In the genomic region with DNA sequence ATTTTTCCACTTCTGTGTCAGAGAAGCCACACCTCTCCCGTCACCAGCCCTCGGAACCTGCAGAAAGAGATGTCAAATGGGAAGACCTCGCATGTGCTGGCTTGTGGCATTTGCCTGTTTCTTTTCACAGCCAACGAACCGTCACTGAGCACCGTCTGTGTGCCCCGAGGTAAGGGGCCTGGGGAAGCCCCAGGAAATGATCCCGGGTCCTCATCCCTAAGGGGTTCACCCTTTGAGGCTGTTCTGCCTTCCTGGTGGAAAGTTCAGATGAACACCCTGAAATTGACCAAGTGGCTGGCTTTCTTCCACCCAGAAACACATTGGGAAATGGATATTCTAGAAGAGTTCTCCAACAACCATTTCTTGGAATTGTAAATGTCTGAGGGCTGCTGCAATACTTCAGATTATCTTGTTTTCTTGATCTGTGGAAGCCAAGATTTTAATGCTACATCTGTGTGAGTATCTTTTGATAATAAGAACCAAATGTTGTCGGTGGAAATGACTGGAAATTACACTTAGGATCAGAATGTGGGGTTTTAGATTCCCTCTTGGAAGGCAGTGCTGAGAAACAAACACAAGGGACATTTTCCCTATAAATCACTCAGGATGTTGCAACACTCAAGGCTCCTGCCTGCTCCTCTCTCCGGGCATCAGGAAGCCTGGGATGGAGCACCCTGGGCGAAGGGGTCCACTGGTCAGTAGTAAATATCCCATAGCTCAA, we compare ENCODE assay signal across 13 cellular contexts. TPM values are rescaled to one million over a fixed set of nuclear protein-coding genes. Genes with fewer than 3 reads are reported as not detected.
DNase-seq lines count a peak whose midpoint lies in the region; ATAC-seq, FAIRE-seq and TF ChIP-seq lines count a peak whose summit lies in the region.
"Had no signal": no experiment of that assay in that cellular context is flagged by ENCODE, and none has a peak within 500 bp of the region (broad histone marks: within the 10 kb centered on the region; RNA-seq: fewer than 3 reads in every experiment).

No MANE protein-coding gene starts in this region.

- ATAC-seq in pancreas (peak in 3 of 4 donors; percentile 48 to 54 (median 48)), GM19351 (IDR thresholded peaks at IDR 0.05; ENCODE audit: unreplicated experiment) (no peak)
- no peak for ATAC-seq in activated T-helper 17 cell treated with anti-CD3 and anti-CD28 coated beads, Interleukin-2, amount 50 U/mL, for 72 hours (replicated peaks)
- no peak for ATAC-seq in stimulated activated effector memory CD8-positive, alpha-beta T cell treated with anti-CD3 and anti-CD28 coated beads, Interleukin-12 subunit alpha, Interleukin-12 subunit beta, amount 100 ng/mL, for 72 hours

- POLR2A ChIA-PET in AG04450 (lab: Yijun Ruan, JAX) (interaction anchor here (0.6 to 1.9 kb wide), 4 partner anchors 10 to 67 kb away, joined by 3 to 6 read pairs (median 4); no protein-coding TSS in a partner anchor), RWPE1 (lab: Yijun Ruan, JAX; ENCODE audit: low non-redundant PET) (no interaction called here)

- intact Hi-C loops in pancreas (cut with DNase I), result no loop called here

- no peak for TF ChIP-seq CTCF in AG04450 (IDR thresholded peaks at IDR 0.05; ENCODE audit: low read depth, low read length)
- no peak for TF ChIP-seq CTCF in RWPE1 (conservative IDR thresholded peaks at IDR 0.05; ENCODE audit: low read depth)
- no peak for TF ChIP-seq CTCF in pancreas (IDR thresholded peaks at IDR 0.05)

- H3K9me3 ChIP-seq in AG04450 (ENCODE audit: control insufficient read depth, insufficient read depth, low read length), result no peaks in the 10 kb centered on the region
- H3K9me3 ChIP-seq in pancreas, result no peaks in the 10 kb centered on the region
- H3K9me3 ChIP-seq: MG63 had no signal

- no peaks in the 10 kb centered on the region for H3K36me3 ChIP-seq in pancreas
- H3K36me3 ChIP-seq: MG63 had no signal

- no peak overlapping the region for H3K4me3 Mint-ChIP-seq in activated T-helper 17 cell treated with anti-CD3 and anti-CD28 coated beads, Interleukin-2, amount 50 U/mL, for 72 hours
- H3K4me3 Mint-ChIP-seq in stimulated activated effector memory CD8-positive, alpha-beta T cell treated with anti-CD3 and anti-CD28 coated beads, Interleukin-12 subunit alpha, Interleukin-12 subunit beta, amount 100 ng/mL, for 72 hours, result no peak overlapping the region

- FAIRE-seq in pancreas (lab: Jason Lieb, UNC), result no peak

- no peaks in the 10 kb centered on the region for H3K4me1 Mint-ChIP-seq in activated T-helper 17 cell treated with anti-CD3 and anti-CD28 coated beads, Interleukin-2, amount 50 U/mL, for 72 hours
- H3K4me1 Mint-ChIP-seq in stimulated activated effector memory CD8-positive, alpha-beta T cell treated with anti-CD3 and anti-CD28 coated beads, Interleukin-12 subunit alpha, Interleukin-12 subunit beta, amount 100 ng/mL, for 72 hours, result no peaks in the 10 kb centered on the region

- no peaks in the 10 kb centered on the region for H3K9me3 Mint-ChIP-seq in activated T-helper 17 cell treated with anti-CD3 and anti-CD28 coated beads, Interleukin-2, amount 50 U/mL, for 72 hours
- H3K9me3 Mint-ChIP-seq in stimulated activated effector memory CD8-positive, alpha-beta T cell treated with anti-CD3 and anti-CD28 coated beads, Interleukin-12 subunit alpha, Interleukin-12 subunit beta, amount 100 ng/mL, for 72 hours, result no peaks in the 10 kb centered on the region
- H3K9me3 Mint-ChIP-seq: activated T-helper 2 cell treated with anti-CD3 and anti-CD28 coated beads, Interferon-gamma antibody, Interleukin-2, Interleukin-4, amounts not matched to agents 10 μg/mL and 5 μg/mL and 100 μg/mL, durations not matched to agents 14 hours and 24 hours and 36 hours had no signal

- 57 to 66% methylated on average over 11 of the region's 11 CpGs for WGBS in pancreas, 2 donors

- peak; percentile 92 for DNase-seq in AG04450 (ENCODE audit: low read depth, low spot score)
- DNase-seq in RWPE1 (ENCODE audit: low spot score), result no peak
- DNase-seq in fibroblast of the conjunctiva (ENCODE audit: low read depth), result peak; percentile 88
- DNase-seq in pancreas, result no peak
- DNase-seq in stimulated activated effector memory CD8-positive, alpha-beta T cell treated with anti-CD3 and anti-CD28 coated beads, Interleukin-12 subunit alpha, Interleukin-12 subunit beta, amount 100 ng/mL, for 72 hours (ENCODE audit: low spot score in 2 of 2), result no peak
- no peak for DNase-seq in T-helper 2 cell
- DNase-seq: ACHN, GDM1, H7, MG63 had no signal

- H3K4me1 ChIP-seq in pancreas, result no peaks in the 10 kb centered on the region

- H3K27me3 Mint-ChIP-seq in activated T-helper 17 cell treated with anti-CD3 and anti-CD28 coated beads, Interleukin-2, amount 50 U/mL, for 72 hours, result peaks cover 4% of the 10 kb centered on the region

- H3K27me3 ChIP-seq in AG04450 (ENCODE audit: control insufficient read depth, insufficient read depth, low read length), result no peaks in the 10 kb centered on the region
- no peaks in the 10 kb centered on the region for H3K27me3 ChIP-seq in pancreas
- H3K27me3 ChIP-seq: MG63 had no signal

- H3K27ac ChIP-seq in AG04450 (ENCODE audit: low read depth, low read length) (peak overlapping the region; percentile 94), RWPE1 (peak overlapping the region; percentile 41), pancreas (no peak overlapping the region)

- H3K36me3 Mint-ChIP-seq in activated T-helper 17 cell treated with anti-CD3 and anti-CD28 coated beads, Interleukin-2, amount 50 U/mL, for 72 hours (ENCODE audit: low read depth), result no peaks in the 10 kb centered on the region
- H3K36me3 Mint-ChIP-seq in stimulated activated effector memory CD8-positive, alpha-beta T cell treated with anti-CD3 and anti-CD28 coated beads, Interleukin-12 subunit alpha, Interleukin-12 subunit beta, amount 100 ng/mL, for 72 hours, result no peaks in the 10 kb centered on the region

- CTCF ChIA-PET in AG04450 (lab: Charles Lee), result no interaction called here
- CTCF ChIA-PET in RWPE1 (lab: Yijun Ruan, JAX), result no interaction called here

- no peak overlapping the region for H3K4me3 ChIP-seq in AG04450 (ENCODE audit: low read depth, low read length)
- H3K4me3 ChIP-seq in pancreas, result no peak overlapping the region
- H3K4me3 ChIP-seq: MG63 had no signal

- H3K27ac Mint-ChIP-seq in activated T-helper 17 cell treated with anti-CD3 and anti-CD28 coated beads, Interleukin-2, amount 50 U/mL, for 72 hours, result no peak overlapping the region
- H3K27ac Mint-ChIP-seq in stimulated activated effector memory CD8-positive, alpha-beta T cell treated with anti-CD3 and anti-CD28 coated beads, Interleukin-12 subunit alpha, Interleukin-12 subunit beta, amount 100 ng/mL, for 72 hours, result no peak overlapping the region
- H3K27ac Mint-ChIP-seq: activated T-helper 2 cell treated with anti-CD3 and anti-CD28 coated beads, Interferon-gamma antibody, Interleukin-2, Interleukin-4, amounts not matched to agents 10 μg/mL and 5 μg/mL and 100 μg/mL, durations not matched to agents 14 hours and 24 hours and 36 hours had no signal

RNA-seq across cellular contexts. Expression of gene RIBC2, which starts 37.6 kb away (rescaled TPM):
- 0.20 and 0.31 TPM in 2 replicates for polyA plus RNA-seq in AG04450 (2011; rRNA removed)
- polyA minus RNA-seq in AG04450 (2011; rRNA and poly(A)+ RNA removed), result not detected in 2 replicates
- total RNA-seq in pancreas, result 1 to 10 TPM in 1 of 6 donors, under 1 TPM in 4, not detected in 1; 0.12 to 1.7 (median 0.29) TPM
- under 1 TPM in 1 of 2 donors, not detected in 1; 0.54 TPM for polyA plus RNA-seq in pancreas
- total RNA-seq in activated T-helper 17 cell treated with anti-CD3 and anti-CD28 coated beads, Interleukin-2, amount 50 U/mL, for 72 hours, result 10 to 100 TPM in 1 of 2 donors, 1 to 10 TPM in 1; 6.5 to 11.1 TPM

RNA-seq across cellular contexts. Expression of gene SMC1B, which starts 37.7 kb away (rescaled TPM):
- not detected in 2 replicates for polyA plus RNA-seq in AG04450 (2011; rRNA removed)
- polyA minus RNA-seq in AG04450 (2011; rRNA and poly(A)+ RNA removed), result not detected in 2 replicates
- under 1 TPM in 1 of 6 donors, not detected in 5; 0.06 TPM for total RNA-seq in pancreas
- not detected for polyA plus RNA-seq in pancreas
- 1 to 10 TPM in 1 of 2 donors, under 1 TPM in 1; 0.43 to 1.7 TPM for total RNA-seq in activated T-helper 17 cell treated with anti-CD3 and anti-CD28 coated beads, Interleukin-2, amount 50 U/mL, for 72 hours
- total RNA-seq: H7 had no signal

RNA-seq across cellular contexts. Expression of gene FBLN1, which starts 51.6 kb away (rescaled TPM):
- polyA plus RNA-seq in AG04450 (2011; rRNA removed), result 241 and 314 TPM in 2 replicates
- 112 and 137 TPM in 2 replicates for polyA minus RNA-seq in AG04450 (2011; rRNA and poly(A)+ RNA removed)
- 100 to 1,000 TPM in 1 of 6 donors, 10 to 100 TPM in 5; 12.0 to 114 (median 44.5) TPM for total RNA-seq in pancreas
- 10 to 100 TPM; 12.0 to 14.8 TPM for polyA plus RNA-seq in pancreas
- total RNA-seq in activated T-helper 17 cell treated with anti-CD3 and anti-CD28 coated beads, Interleukin-2, amount 50 U/mL, for 72 hours, result under 1 TPM; 0.32 to 0.65 TPM
- total RNA-seq: activated T-helper 2 cell treated with anti-CD3 and anti-CD28 coated beads, Interferon-gamma antibody, Interleukin-2, Interleukin-4, amounts not matched to agents 10 μg/mL and 5 μg/mL and 100 μg/mL, durations not matched to agents 14 hours and 24 hours and 36 hours had no signal

Comparison
In these comparisons a context has a peak if more than half of its experiments do, and no peak if none do; other contexts are left out.
1. DNase-seq: peak in AG04450 (single experiment) and fibroblast of the conjunctiva (single experiment); none in RWPE1 (single experiment), pancreas (0 of 6), stimulated activated effector memory CD8-positive, alpha-beta T cell treated with anti-CD3 and anti-CD28 coated beads, Interleukin-12 subunit alpha, Interleukin-12 subunit beta, amount 100 ng/mL, for 72 hours (0 of 2) and T-helper 2 cell (0 of 5).
2. H3K27ac ChIP-seq: peak in AG04450 (single experiment) and RWPE1 (single experiment); none in pancreas (0 of 4).
3. ATAC-seq: peak in pancreas (3 of 4); none in activated T-helper 17 cell treated with anti-CD3 and anti-CD28 coated beads, Interleukin-2, amount 50 U/mL, for 72 hours (single experiment), stimulated activated effector memory CD8-positive, alpha-beta T cell treated with anti-CD3 and anti-CD28 coated beads, Interleukin-12 subunit alpha, Interleukin-12 subunit beta, amount 100 ng/mL, for 72 hours (single experiment) and GM19351 (single experiment).
4. RNA of gene FBLN1, which starts 51.6 kb away (total RNA-seq): 12.0 to 114 TPM in pancreas; 0.32 to 0.65 TPM in activated T-helper 17 cell treated with anti-CD3 and anti-CD28 coated beads, Interleukin-2, amount 50 U/mL, for 72 hours; every median in the first group is over 4 times any median in the second.